Comparison of ENCODE assay signal across 8 cellular contexts in genomic region chr1:8373547-8374270, GRCh38. TPM values are rescaled to one million over a fixed set of nuclear protein-coding genes. Genes with fewer than 3 reads are reported as not detected.
DNase-seq lines count a peak whose midpoint lies in the region; ATAC-seq and TF ChIP-seq lines count a peak whose summit lies in the region.

No MANE protein-coding gene starts in this region.

- peak; percentile 86 for DNase-seq in EH (ENCODE audit: low read depth)
- DNase-seq in RPMI7951 (ENCODE audit: low read depth): peak; percentile 79
- DNase-seq in fibroblast of lung (ENCODE audit: low read depth in 2 of 2): peak; percentile 78 to 91
- peak; percentile 81 for DNase-seq in neural progenitor cell (ENCODE audit: low spot score)
- no peak for DNase-seq in activated CD4-positive, alpha-beta memory T cell treated with anti-CD3 and anti-CD28 coated beads, Interleukin-2, amount 10 ng/mL, durations not matched to agents 7 days and 5 days

- H3K9me3 ChIP-seq in fibroblast of lung (ENCODE audit: control insufficient read depth, insufficient read depth, low read depth, low read length) (no peaks in the 10 kb centered on the region), neural progenitor cell (ENCODE audit: low read depth) (no peaks in the 10 kb centered on the region)

- H3F3A ChIP-seq in neural progenitor cell (ENCODE audit: low read depth): peaks cover 40% of the 10 kb centered on the region

- H3K27me3 ChIP-seq in fibroblast of lung (ENCODE audit: control insufficient read depth, insufficient read depth, low read length): no peaks in the 10 kb centered on the region
- H3K27me3 ChIP-seq in neural progenitor cell: no peaks in the 10 kb centered on the region

- H3K36me3 ChIP-seq in fibroblast of lung (ENCODE audit: control insufficient read depth, insufficient read depth, low read length): no peaks in the 10 kb centered on the region
- no peaks in the 10 kb centered on the region for H3K36me3 ChIP-seq in neural progenitor cell

- H2AFZ ChIP-seq in fibroblast of lung (ENCODE audit: low read length): no peak overlapping the region
- no peak overlapping the region for H2AFZ ChIP-seq in neural progenitor cell (replicated peaks)

- H3K36me3 Mint-ChIP-seq in neural progenitor cell: peaks cover 9% of the 10 kb centered on the region
- H3K36me3 Mint-ChIP-seq in activated CD4-positive, alpha-beta memory T cell treated with anti-CD3 and anti-CD28 coated beads, Interleukin-2, amount 10 ng/mL, durations not matched to agents 7 days and 5 days (ENCODE audit: low read depth): peaks cover 18% of the 10 kb centered on the region

- H3K4me2 ChIP-seq in fibroblast of lung (ENCODE audit: extremely low read depth, insufficient read depth, low read length) (peak overlapping the region; percentile 75), neural progenitor cell (peak overlapping the region; percentile 62)

- H3K4me3 Mint-ChIP-seq in neural progenitor cell: peak overlapping the region; percentile 64
- H3K4me3 Mint-ChIP-seq in activated CD4-positive, alpha-beta memory T cell treated with anti-CD3 and anti-CD28 coated beads, Interleukin-2, amount 10 ng/mL, durations not matched to agents 7 days and 5 days: no peak overlapping the region

- no peaks in the 10 kb centered on the region for H3K9me3 Mint-ChIP-seq in neural progenitor cell
- H3K9me3 Mint-ChIP-seq in activated CD4-positive, alpha-beta memory T cell treated with anti-CD3 and anti-CD28 coated beads, Interleukin-2, amount 10 ng/mL, durations not matched to agents 7 days and 5 days: no peaks in the 10 kb centered on the region

- H4K20me1 ChIP-seq in fibroblast of lung (ENCODE audit: control insufficient read depth, extremely low read depth, insufficient read depth, low read length): no peaks in the 10 kb centered on the region
- H4K20me1 ChIP-seq in neural progenitor cell (ENCODE audit: low read depth): peaks cover 95% of the 10 kb centered on the region

- H3K27ac Mint-ChIP-seq in neural progenitor cell: peak overlapping the region; percentile 60
- H3K27ac Mint-ChIP-seq in activated CD4-positive, alpha-beta memory T cell treated with anti-CD3 and anti-CD28 coated beads, Interleukin-2, amount 10 ng/mL, durations not matched to agents 7 days and 5 days: no peak overlapping the region

- H3K27ac ChIP-seq in fibroblast of lung (ENCODE audit: insufficient read depth, low read length) (peak overlapping the region; percentile 89), neural progenitor cell (peak overlapping the region; percentile 91)

- POLR2A ChIA-PET in activated CD4-positive, alpha-beta memory T cell treated with anti-CD3 and anti-CD28 coated beads, Interleukin-2, amount 10 ng/mL, durations not matched to agents 7 days and 5 days (lab: Charles Lee): no interaction called here

- peaks cover 85% of the 10 kb centered on the region for H3K4me1 Mint-ChIP-seq in neural progenitor cell
- peaks cover 23% of the 10 kb centered on the region for H3K4me1 Mint-ChIP-seq in activated CD4-positive, alpha-beta memory T cell treated with anti-CD3 and anti-CD28 coated beads, Interleukin-2, amount 10 ng/mL, durations not matched to agents 7 days and 5 days

- H3K4me3 ChIP-seq in fibroblast of lung (replicated peaks in 1 of 4; ENCODE audit: control extremely low read depth in 1 of 4, insufficient read depth in 1 of 4, low read depth in 3 of 4, low read length in 4 of 4) (peak overlapping the region in 3 of 4 experiments; percentile 5 to 27 (median 9)), neural progenitor cell (peak overlapping the region; percentile 11)

- H3K4me1 ChIP-seq in fibroblast of lung (ENCODE audit: control insufficient read depth, extremely low read depth, insufficient read depth, low read length): peaks cover 34% of the 10 kb centered on the region
- H3K4me1 ChIP-seq in neural progenitor cell: peaks cover 66% of the 10 kb centered on the region

- H3K9ac ChIP-seq in fibroblast of lung (ENCODE audit: insufficient read depth, low read length) (peak overlapping the region; percentile 49), neural progenitor cell (no peak overlapping the region)

- peaks cover 7% of the 10 kb centered on the region for H3K27me3 Mint-ChIP-seq in neural progenitor cell (ENCODE audit: insufficient read depth, low read depth)
- H3K27me3 Mint-ChIP-seq in activated CD4-positive, alpha-beta memory T cell treated with anti-CD3 and anti-CD28 coated beads, Interleukin-2, amount 10 ng/mL, durations not matched to agents 7 days and 5 days: no peaks in the 10 kb centered on the region

- no peak for TF ChIP-seq CTCF in fibroblast of lung (conservative IDR thresholded peaks at IDR 0.05 in 1 of 2, IDR thresholded peaks at IDR 0.05 in 1 of 2; ENCODE audit: low read depth in 1 of 2, low read length in 2 of 2)
- TF ChIP-seq CTCF in neural progenitor cell (IDR thresholded peaks at IDR 0.05): no peak

- H3K79me2 ChIP-seq in fibroblast of lung (ENCODE audit: control insufficient read depth, insufficient read depth, low read length) (peaks cover 58% of the 10 kb centered on the region), neural progenitor cell (ENCODE audit: low read depth) (peaks cover 77% of the 10 kb centered on the region)

- CTCF ChIA-PET in activated CD4-positive, alpha-beta memory T cell treated with anti-CD3 and anti-CD28 coated beads, Interleukin-2, amount 10 ng/mL, durations not matched to agents 7 days and 5 days (lab: Charles Lee): interaction anchor here (1.2 kb wide), 1 partner anchor 72 kb away, joined by 3 read pairs; no protein-coding TSS in a partner anchor

- ATAC-seq in HG03354 (IDR thresholded peaks at IDR 0.05; ENCODE audit: poor library complexity, severe bottlenecking, unreplicated experiment) (no peak), HG03097 (IDR thresholded peaks at IDR 0.05; ENCODE audit: low FRiP score, unreplicated experiment) (no peak), GM21723 (IDR thresholded peaks at IDR 0.05; ENCODE audit: unreplicated experiment) (no peak)

RNA-seq across cellular contexts. Expression of gene SLC45A1, which starts 55.8 kb away (rescaled TPM):
- total RNA-seq in RPMI7951 (2014; rRNA removed; shearing (Covaris generic)): 0.20 and 0.84 TPM in 2 replicates
- total RNA-seq in fibroblast of lung (2.3 and 2.6 TPM in 2 replicates), neural progenitor cell (ENCODE audit: low replicate concordance) (1.1 and 3.3 TPM in 2 replicates)
- 1.4 and 2.1 TPM in 2 replicates for polyA plus RNA-seq in fibroblast of lung
- polyA plus RNA-seq in fibroblast of lung (2012): 3.8 and 4.0 TPM in 2 replicates
- 6.1 and 8.6 TPM in 2 replicates for polyA minus RNA-seq in fibroblast of lung (ENCODE audit: low replicate concordance)
- under 1 TPM; 0.25 to 0.30 TPM for total RNA-seq in activated CD4-positive, alpha-beta memory T cell treated with anti-CD3 and anti-CD28 coated beads, Interleukin-2, amount 10 ng/mL, durations not matched to agents 7 days and 5 days
